ENCODE assay signal across 8 cellular contexts in genomic region chr16:24516900-24517669, GRCh38.
A peak's percentile ranks its signal among the peaks of the same experiment; 100 is the strongest.
DNase-seq lines count a peak whose midpoint lies in the region; ATAC-seq and TF ChIP-seq lines count a peak whose summit lies in the region.

No MANE protein-coding gene starts in this region.

- no peak for ATAC-seq in GM19328 (IDR thresholded peaks at IDR 0.05; ENCODE audit: unreplicated experiment)

- peak; percentile 86 for TF ChIP-seq CTCF in VCaP (conservative IDR thresholded peaks at IDR 0.05)

- peak; percentile 77 for DNase-seq in SIG-M5 treated with dmso at 0.1 percent for 504 hours (lab: John Stamatoyannopoulos, UW; ENCODE audit: unreplicated experiment)
- no peak for DNase-seq in SIG-M5 (lab: John Stamatoyannopoulos, UW)
- peak; percentile 67 for DNase-seq in NCI-H2196 treated with DMSO at 0.1 percent for 48 hours (lab: John Stamatoyannopoulos, UW; ENCODE audit: unreplicated experiment)
- DNase-seq in brain pericyte (ENCODE audit: low read depth, low spot score): peak; percentile 43
- peak; percentile 80 for DNase-seq in iPS-NIHi11 (ENCODE audit: low spot score)
- DNase-seq in smooth muscle cell of the brain vasculature (ENCODE audit: low read depth, low spot score): peak; percentile 73

- H3K27ac ChIP-seq in VCaP: no peak overlapping the region
